In genomic region chr5:164354138-164354751, GRCh38 we compare ENCODE assay signal across 13 cellular contexts.
"Had no signal": no experiment of that assay in that cellular context is flagged by ENCODE, and none has a peak within 500 bp of the region (broad histone marks: within the 10 kb centered on the region; RNA-seq: fewer than 3 reads in every experiment).

No MANE protein-coding gene starts in this region.

- H3K27ac Mint-ChIP-seq: activated naive CD8-positive, alpha-beta T cell; activated T-cell treated with anti-CD3 and anti-CD28 coated beads, Interleukin-2, amount 50 U/mL, for 24 hours; endodermal cell; type B pancreatic cell had no signal

- H3K36me3 ChIP-seq: sigmoid colon, suprapubic skin had no signal

- H3K9me3 ChIP-seq: sigmoid colon, suprapubic skin had no signal

- DNase-seq: activated effector memory CD4-positive, alpha-beta T cell treated with Interleukin-2 at 50 U/mL for 16 hours; activated T-cell treated with anti-CD3 and anti-CD28 coated beads, Interleukin-2, amount 50 U/mL, for 24 hours; anterior cingulate cortex; endodermal cell; erythroblast; mesendoderm; sigmoid colon; stimulated activated CD4-positive, alpha-beta T cell treated with anti-CD3 and anti-CD28 coated beads, Interleukin-4, amount 100 ng/mL, for 1 hour; stimulated activated CD8-positive, alpha-beta memory T cell treated with anti-CD3 and anti-CD28 coated beads, Interleukin-4, amount 100 ng/mL, for 48 hours; stimulated activated naive CD8-positive, alpha-beta T cell treated with anti-CD3 and anti-CD28 coated beads, Interleukin-15, Interleukin-2, amounts not matched to agents 100 U/mL and 50 U/mL, for 24 hours had no signal

- H3K4me1 ChIP-seq: suprapubic skin had no signal

- H3K4me3 Mint-ChIP-seq: activated naive CD8-positive, alpha-beta T cell; activated T-cell treated with anti-CD3 and anti-CD28 coated beads, Interleukin-2, amount 50 U/mL, for 24 hours; endodermal cell; type B pancreatic cell had no signal

- H3K9me3 Mint-ChIP-seq: endodermal cell, type B pancreatic cell had no signal

- H3K27me3 ChIP-seq: sigmoid colon, suprapubic skin had no signal

- H3K27ac ChIP-seq: sigmoid colon, suprapubic skin had no signal

- H3K36me3 Mint-ChIP-seq: activated naive CD8-positive, alpha-beta T cell; type B pancreatic cell had no signal

- ATAC-seq: stimulated activated naive CD8-positive, alpha-beta T cell treated with anti-CD3 and anti-CD28 coated beads, Interleukin-15, Interleukin-2, amounts not matched to agents 100 U/mL and 50 U/mL, for 24 hours had no signal

- H3K4me3 ChIP-seq: sigmoid colon, suprapubic skin had no signal

- H3K27me3 Mint-ChIP-seq: activated naive CD8-positive, alpha-beta T cell; activated T-cell treated with anti-CD3 and anti-CD28 coated beads, Interleukin-2, amount 50 U/mL, for 24 hours had no signal
